8 cellular contexts compared by ENCODE assay signal in the genomic region with DNA sequence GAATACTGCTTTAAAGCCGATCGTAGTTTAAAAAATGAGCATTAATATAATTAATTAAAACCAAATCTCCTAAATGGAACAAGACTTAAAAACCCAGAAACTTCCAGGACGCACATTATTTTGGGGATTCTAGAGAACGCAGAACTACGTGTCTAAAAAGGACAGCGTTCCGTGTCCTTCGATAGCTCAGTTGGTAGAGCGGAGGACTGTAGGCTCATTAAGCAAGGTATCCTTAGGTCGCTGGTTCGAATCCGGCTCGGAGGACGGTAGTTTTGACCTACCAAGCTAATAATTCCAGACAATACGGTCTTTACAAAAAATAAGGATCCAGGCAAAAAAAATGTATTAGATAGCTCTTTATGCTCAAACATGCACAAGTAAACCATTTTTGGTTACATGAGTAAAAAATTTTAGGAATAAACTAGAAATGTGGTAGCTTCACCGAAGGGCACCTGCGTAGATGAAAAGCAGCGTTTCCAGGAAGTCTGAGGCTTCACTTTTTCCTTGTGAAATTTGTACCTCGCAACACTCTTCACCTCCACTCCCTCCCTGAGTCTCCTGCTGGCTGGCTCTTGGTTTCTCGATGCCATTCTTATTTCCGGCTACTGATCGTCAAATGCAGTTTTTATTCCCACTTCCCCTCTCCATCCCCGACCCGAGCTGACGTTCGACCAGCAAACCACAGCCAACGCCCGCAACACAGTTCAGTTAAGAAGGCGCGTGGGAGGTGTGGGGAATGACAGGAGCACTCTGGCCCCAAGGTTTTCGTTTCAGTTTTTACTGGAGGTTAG. TPM values are rescaled to one million over a fixed set of nuclear protein-coding genes. Genes with fewer than 3 reads are reported as not detected.
DNase-seq lines count a peak whose midpoint lies in the region; ATAC-seq and FAIRE-seq lines count a peak whose summit lies in the region.

No MANE protein-coding gene starts in this region.

- peaks cover 11% of the 10 kb centered on the region for H3K9me3 Mint-ChIP-seq in activated T-helper 2 cell treated with anti-CD3 and anti-CD28 coated beads, Interferon-gamma antibody, Interleukin-2, Interleukin-4, amounts not matched to agents 10 μg/mL and 5 μg/mL and 100 μg/mL, durations not matched to agents 14 hours and 24 hours and 36 hours

- ATAC-seq in Right ventricle myocardium superior (ENCODE audit: poor library complexity): peak; percentile 50
- ATAC-seq in GM19328 (IDR thresholded peaks at IDR 0.05; ENCODE audit: unreplicated experiment): no peak
- ATAC-seq in HG03039 (IDR thresholded peaks at IDR 0.05; ENCODE audit: unreplicated experiment): no peak

- peak; percentile 67 for FAIRE-seq in GM18507 (lab: Jason Lieb, UNC)

- H3K4me3 Mint-ChIP-seq in activated T-helper 2 cell treated with anti-CD3 and anti-CD28 coated beads, Interferon-gamma antibody, Interleukin-2, Interleukin-4, amounts not matched to agents 10 μg/mL and 5 μg/mL and 100 μg/mL, durations not matched to agents 14 hours and 24 hours and 36 hours (ENCODE audit: low read depth): peak overlapping the region; percentile 78

- peak overlapping the region; percentile 87 for H3K27ac Mint-ChIP-seq in activated T-helper 2 cell treated with anti-CD3 and anti-CD28 coated beads, Interferon-gamma antibody, Interleukin-2, Interleukin-4, amounts not matched to agents 10 μg/mL and 5 μg/mL and 100 μg/mL, durations not matched to agents 14 hours and 24 hours and 36 hours

- peaks cover 34% of the 10 kb centered on the region for H3K4me1 Mint-ChIP-seq in activated T-helper 2 cell treated with anti-CD3 and anti-CD28 coated beads, Interferon-gamma antibody, Interleukin-2, Interleukin-4, amounts not matched to agents 10 μg/mL and 5 μg/mL and 100 μg/mL, durations not matched to agents 14 hours and 24 hours and 36 hours (ENCODE audit: low read depth)

- H3K27me3 Mint-ChIP-seq in activated T-helper 2 cell treated with anti-CD3 and anti-CD28 coated beads, Interferon-gamma antibody, Interleukin-2, Interleukin-4, amounts not matched to agents 10 μg/mL and 5 μg/mL and 100 μg/mL, durations not matched to agents 14 hours and 24 hours and 36 hours (ENCODE audit: low read depth): peaks cover 6% of the 10 kb centered on the region

- H3K36me3 Mint-ChIP-seq in activated T-helper 2 cell treated with anti-CD3 and anti-CD28 coated beads, Interferon-gamma antibody, Interleukin-2, Interleukin-4, amounts not matched to agents 10 μg/mL and 5 μg/mL and 100 μg/mL, durations not matched to agents 14 hours and 24 hours and 36 hours (ENCODE audit: low read depth): peaks cover 6% of the 10 kb centered on the region

- DNase-seq in GM18507 (ENCODE audit: extremely low spot score, insufficient read length, low read depth): no peak
- DNase-seq in OCI-M2 (lab: John Stamatoyannopoulos, UW; ENCODE audit: unreplicated experiment): peak; percentile 83
- DNase-seq in activated T-helper 2 cell treated with anti-CD3 and anti-CD28 coated beads, Interferon-gamma antibody, Interleukin-2, Interleukin-4, amounts not matched to agents 10 μg/mL and 5 μg/mL and 100 μg/mL, durations not matched to agents 14 hours and 24 hours and 36 hours (ENCODE audit: low spot score): no peak
- DNase-seq in Right ventricle myocardium superior: no peak
- DNase-seq in renal cortical epithelial cell (ENCODE audit: low read depth): peak; percentile 56
- DNase-seq in DMS114 treated with DMSO at 0.1 percent for 48 hours (lab: John Stamatoyannopoulos, UW; ENCODE audit: unreplicated experiment): no peak

- intact Hi-C loops in activated T-helper 2 cell treated with anti-CD3 and anti-CD28 coated beads, Interferon-gamma antibody, Interleukin-2, Interleukin-4, amounts not matched to agents 10 μg/mL and 5 μg/mL and 100 μg/mL, durations not matched to agents 14 hours and 24 hours and 36 hours (cut with micrococcal nuclease): loop anchor here (1.0 kb wide), 1 partner anchor 19 kb away; a partner anchor contains a TSS
- intact Hi-C loops in Right ventricle myocardium superior (cut with DNase I): no loop called here

RNA-seq across cellular contexts. Expression of a gene that starts 19.6 kb away (rescaled TPM):
- total RNA-seq in activated T-helper 2 cell treated with anti-CD3 and anti-CD28 coated beads, Interferon-gamma antibody, Interleukin-2, Interleukin-4, amounts not matched to agents 10 μg/mL and 5 μg/mL and 100 μg/mL, durations not matched to agents 14 hours and 24 hours and 36 hours: 28.2 and 29.9 TPM in 2 replicates
- total RNA-seq in Right ventricle myocardium superior (7.4 TPM), renal cortical epithelial cell (9.1 and 14.6 TPM in 2 replicates)

RNA-seq across cellular contexts. Expression of a gene that starts 39.0 kb away (rescaled TPM):
- 92.2 and 99.4 TPM in 2 replicates for total RNA-seq in activated T-helper 2 cell treated with anti-CD3 and anti-CD28 coated beads, Interferon-gamma antibody, Interleukin-2, Interleukin-4, amounts not matched to agents 10 μg/mL and 5 μg/mL and 100 μg/mL, durations not matched to agents 14 hours and 24 hours and 36 hours
- total RNA-seq in Right ventricle myocardium superior: 25.1 TPM
- total RNA-seq in renal cortical epithelial cell: 117 and 119 TPM in 2 replicates

Comparison
In these comparisons a context has a peak if more than half of its experiments do, and no peak if none do; other contexts are left out.
1. DNase-seq: peak in OCI-M2 (single experiment) and renal cortical epithelial cell (single experiment); none in GM18507 (single experiment), activated T-helper 2 cell treated with anti-CD3 and anti-CD28 coated beads, Interferon-gamma antibody, Interleukin-2, Interleukin-4, amounts not matched to agents 10 μg/mL and 5 μg/mL and 100 μg/mL, durations not matched to agents 14 hours and 24 hours and 36 hours (single experiment), Right ventricle myocardium superior (single experiment) and DMS114 treated with DMSO at 0.1 percent for 48 hours (single experiment).